15 cellular contexts compared by ENCODE assay signal in genomic region chr17:42198897-42199296, GRCh38. TPM values are rescaled to one million over a fixed set of nuclear protein-coding genes. Genes with fewer than 3 reads are reported as not detected.
DNase-seq lines count a peak whose midpoint lies in the region; ATAC-seq and TF ChIP-seq lines count a peak whose summit lies in the region.
"Had no signal": no experiment of that assay in that cellular context is flagged by ENCODE, and none has a peak within 500 bp of the region (broad histone marks: within the 10 kb centered on the region; RNA-seq: fewer than 3 reads in every experiment).

No MANE protein-coding gene starts in this region.

- 70 to 80% methylated on average over 4 of the region's 4 CpGs for WGBS in esophagus squamous epithelium, 2 donors
- WGBS in aorta, 2 donors = 83 to 86% methylated on average over 4 of the region's 4 CpGs

- H3K36me3 ChIP-seq in cardiac muscle cell = peaks cover 3% of the 10 kb centered on the region
- H3K36me3 ChIP-seq in esophagus squamous epithelium = peaks cover 0 to 45% (median 12%) of the 10 kb centered on the region in 3 donors
- H3K36me3 ChIP-seq in upper lobe of right lung = peaks cover 27% of the 10 kb centered on the region
- H3K36me3 ChIP-seq in aorta (ENCODE audit: control insufficient read depth in 1 of 2, insufficient read depth in 2 of 2, low read length in 1 of 2) = peaks cover 2% of the 10 kb centered on the region in 2 donors
- H3K36me3 ChIP-seq: uterus had no signal

- H3K9me3 ChIP-seq in cardiac muscle cell (ENCODE audit: low read depth) (no peaks in the 10 kb centered on the region), esophagus squamous epithelium (no peaks in the 10 kb centered on the region), upper lobe of right lung (no peaks in the 10 kb centered on the region), aorta (ENCODE audit: control insufficient read depth, low read length) (no peaks in the 10 kb centered on the region)
- H3K9me3 ChIP-seq: uterus had no signal

- intact Hi-C loops in left ventricle myocardium superior (cut with micrococcal nuclease) = no loop called here
- intact Hi-C loops in esophagus squamous epithelium (cut with DNase I) = no loop called here
- intact Hi-C loops in upper lobe of right lung (cut with DNase I) = no loop called here
- intact Hi-C loops in aorta (cut with DNase I) = no loop called here

- DNase-seq in cardiac muscle cell (ENCODE audit: low read depth in 1 of 2, low spot score in 1 of 2) = no peak
- DNase-seq in left ventricle myocardium superior = no peak
- DNase-seq in RPMI8226 = peak; percentile 65
- no peak for DNase-seq in esophagus squamous epithelium (lab: John Stamatoyannopoulos, UW)
- DNase-seq in upper lobe of right lung = no peak
- no peak for DNase-seq in aorta
- DNase-seq: DMS153; NCI-H2107; NK-92 treated with Interleukin-12 subunit alpha and Interleukin-12 subunit beta, amount 100 ng/mL, for 24 hours; uterus had no signal

- peak overlapping the region; percentile 39 for H3K27ac ChIP-seq in cardiac muscle cell
- peak overlapping the region in 3 of 4 donors; percentile 35 to 66 (median 52) for H3K27ac ChIP-seq in esophagus squamous epithelium
- H3K27ac ChIP-seq in upper lobe of right lung = peak overlapping the region; percentile 13
- H3K27ac ChIP-seq in aorta (ENCODE audit: low read depth in 1 of 2, low read length in 2 of 2) = no peak overlapping the region
- H3K27ac ChIP-seq: uterus had no signal

- H3K4me1 ChIP-seq in cardiac muscle cell (ENCODE audit: low read depth) (no peaks in the 10 kb centered on the region), esophagus squamous epithelium (peaks cover under 1 to 11% (median 3%) of the 10 kb centered on the region in 3 donors), upper lobe of right lung (peaks cover 4% of the 10 kb centered on the region), aorta (ENCODE audit: control insufficient read depth in 1 of 2, insufficient read depth in 2 of 2, low read length in 2 of 2) (no peaks in the 10 kb centered on the region)
- H3K4me1 ChIP-seq: uterus had no signal

- H3K4me3 ChIP-seq in cardiac muscle cell (no peak overlapping the region), esophagus squamous epithelium (no peak overlapping the region), upper lobe of right lung (no peak overlapping the region), aorta (ENCODE audit: low read length in 2 of 2) (no peak overlapping the region)
- H3K4me3 ChIP-seq: uterus had no signal

- no peak for TF ChIP-seq CTCF in cardiac muscle cell (IDR thresholded peaks at IDR 0.05; ENCODE audit: low read depth, low read length)
- no peak for TF ChIP-seq CTCF in esophagus squamous epithelium (IDR thresholded peaks at IDR 0.05)
- no peak for TF ChIP-seq CTCF in upper lobe of right lung (IDR thresholded peaks at IDR 0.05)

- H3K27me3 ChIP-seq in cardiac muscle cell = no peaks in the 10 kb centered on the region
- H3K27me3 ChIP-seq in esophagus squamous epithelium = no peaks in the 10 kb centered on the region
- H3K27me3 ChIP-seq in upper lobe of right lung = no peaks in the 10 kb centered on the region
- no peaks in the 10 kb centered on the region for H3K27me3 ChIP-seq in aorta (ENCODE audit: control insufficient read depth in 1 of 2, insufficient read depth in 2 of 2, low read length in 1 of 2)
- H3K27me3 ChIP-seq: uterus had no signal

- TF ChIP-seq POLR2A in esophagus squamous epithelium (IDR thresholded peaks at IDR 0.05) = no peak

- ATAC-seq in left ventricle myocardium superior (no peak), upper lobe of right lung (peak; percentile 64), aorta (ENCODE audit: low FRiP score) (no peak), GM18873 (IDR thresholded peaks at IDR 0.05; ENCODE audit: low FRiP score, unreplicated experiment) (no peak), HG03378 (IDR thresholded peaks at IDR 0.05; ENCODE audit: unreplicated experiment) (no peak)

RNA-seq across cellular contexts. Expression of gene GHDC, which starts 4.6 kb away (rescaled TPM):
- total RNA-seq in cardiac muscle cell (7.3 and 13.5 TPM in 2 replicates), left ventricle myocardium superior (7.0 TPM), esophagus squamous epithelium (10 to 100 TPM in 2 of 4 donors, 1 to 10 TPM in 2; 5.5 to 22.0 (median 13.1) TPM), upper lobe of right lung (30.9 TPM), aorta (10 to 100 TPM; 17.3 to 26.0 TPM)
- polyA plus RNA-seq in cardiac muscle cell (7.4 and 13.4 TPM in 2 replicates), aorta (10 to 100 TPM; 13.1 to 27.5 TPM)

RNA-seq across cellular contexts. Expression of gene HCRT, which starts 13.6 kb away (rescaled TPM):
- total RNA-seq in cardiac muscle cell (1.3 TPM in 1 of 2 replicates, not detected in the other), left ventricle myocardium superior (not detected), esophagus squamous epithelium (not detected), upper lobe of right lung (not detected), aorta (not detected)
- polyA plus RNA-seq in cardiac muscle cell (1.9 TPM in 1 of 2 replicates, not detected in the other), aorta (not detected)
- total RNA-seq: fibroblast of lung, mononuclear cell, progenitor cell of endocrine pancreas had no signal
- polyA plus RNA-seq: fibroblast of lung had no signal

RNA-seq across cellular contexts. Expression of gene KCNH4, which starts 18.0 kb away (rescaled TPM):
- total RNA-seq in cardiac muscle cell = not detected in 2 replicates
- not detected in 2 replicates for polyA plus RNA-seq in cardiac muscle cell
- 0.15 TPM for total RNA-seq in left ventricle myocardium superior
- under 1 TPM in 2 of 4 donors, not detected in 2; under 0.01 to 0.09 TPM for total RNA-seq in esophagus squamous epithelium
- 0.26 TPM for total RNA-seq in upper lobe of right lung
- total RNA-seq in aorta = under 1 TPM; 0.15 to 0.32 TPM
- polyA plus RNA-seq in aorta = not detected
- total RNA-seq: fibroblast of lung, progenitor cell of endocrine pancreas had no signal

RNA-seq across cellular contexts. Expression of gene RAB5C, which starts 44.1 kb away (rescaled TPM):
- total RNA-seq in cardiac muscle cell (41.8 and 53.8 TPM in 2 replicates), left ventricle myocardium superior (47.1 TPM), esophagus squamous epithelium (100 to 1,000 TPM in 1 of 4 donors, 10 to 100 TPM in 3; 68.5 to 107 (median 78.6) TPM), upper lobe of right lung (154 TPM), aorta (100 to 1,000 TPM; 109 to 130 TPM)
- polyA plus RNA-seq in cardiac muscle cell (44.8 and 65.1 TPM in 2 replicates), aorta (100 to 1,000 TPM; 122 to 156 TPM)

Comparison
In these comparisons a context has a peak if more than half of its experiments do, and no peak if none do; other contexts are left out.
1. H3K27ac ChIP-seq: peak in cardiac muscle cell (single experiment), esophagus squamous epithelium (3 of 4) and upper lobe of right lung (single experiment); none in aorta (0 of 2).